ENCODE assay signal across 1 cellular context in genomic region chr9:70411930-70412677, GRCh38.
TF ChIP-seq lines count a peak whose summit lies in the region.

No MANE protein-coding gene starts in this region.

TF ChIP-seq in GM12878, 131 proteins besides CTCF, POLR2A, EP300 and RAD21 (continued from another document and continues in another):
- TF ChIP-seq CUX1 (IDR thresholded peaks at IDR 0.05; ENCODE audit: insufficient replicate concordance, low read depth, low read length) (no peak), USF1 (IDR thresholded peaks at IDR 0.05; ENCODE audit: borderline replicate concordance, extremely low read length, insufficient read depth, low read depth, low read length) (peak; percentile 45), PML (IDR thresholded peaks at IDR 0.05; ENCODE audit: low read length) (no peak), NFIC (IDR thresholded peaks at IDR 0.05; ENCODE audit: low read depth, low read length) (no peak), EED (IDR thresholded peaks at IDR 0.05; ENCODE audit: low read depth) (no peak), GABPA (IDR thresholded peaks at IDR 0.05; ENCODE audit: low read depth) (no peak), E4F1 (IDR thresholded peaks at IDR 0.05; ENCODE audit: borderline replicate concordance, partially characterized antibody) (no peak), RELB (IDR thresholded peaks at IDR 0.05; ENCODE audit: low read depth) (0 out of 2 replicates have a peak, but pooled peaks have one; percentile 39), RBBP5 (conservative IDR thresholded peaks at IDR 0.05) (no peak), ZBED1 (IDR thresholded peaks at IDR 0.05; ENCODE audit: borderline replicate concordance) (no peak), RAD51 (IDR thresholded peaks at IDR 0.05) (peak; percentile 56; the same call in 1 of the 2 replicates), SUZ12 (IDR thresholded peaks at IDR 0.05; ENCODE audit: unreplicated experiment) (no peak), BACH1 (IDR thresholded peaks at IDR 0.05; ENCODE audit: borderline replicate concordance) (no peak), IRF3 (IDR thresholded peaks at IDR 0.05) (no peak), CREM (IDR thresholded peaks at IDR 0.05; ENCODE audit: low read depth) (no peak), RUNX3 (IDR thresholded peaks at IDR 0.05; ENCODE audit: low read length) (peak; percentile 73; the same call in 1 of the 2 replicates), SP1 (IDR thresholded peaks at IDR 0.05; ENCODE audit: low read depth, low read length) (no peak), YBX1 (IDR thresholded peaks at IDR 0.05) (no peak), NBN (IDR thresholded peaks at IDR 0.05) (no peak), EZH2 (IDR thresholded peaks at IDR 0.05; ENCODE audit: borderline replicate concordance, control insufficient read depth, low read depth, low read length) (no peak), HCFC1 (IDR thresholded peaks at IDR 0.05; ENCODE audit: low read length) (no peak), IRF5 (IDR thresholded peaks at IDR 0.05; ENCODE audit: borderline replicate concordance) (no peak), MLLT1 (IDR thresholded peaks at IDR 0.05) (peak; percentile 80), ZNF622 (IDR thresholded peaks at IDR 0.05) (no peak), PAX5 (IDR thresholded peaks at IDR 0.05; ENCODE audit: borderline replicate concordance, low read depth, low read length) (no peak), MEF2B (IDR thresholded peaks at IDR 0.05; ENCODE audit: partially characterized antibody, poor library complexity, severe bottlenecking) (peak; percentile 26), TAF1 (IDR thresholded peaks at IDR 0.05; ENCODE audit: borderline replicate concordance, low read depth, low read length) (no peak), ZNF384 (IDR thresholded peaks at IDR 0.05; ENCODE audit: borderline replicate concordance, low read depth, low read length) (peak; percentile 95), KDM1A (IDR thresholded peaks at IDR 0.05; ENCODE audit: borderline replicate concordance) (no peak), BCL3 (IDR thresholded peaks at IDR 0.05; ENCODE audit: borderline replicate concordance, insufficient read depth, low read depth, low read length, poor library complexity, severe bottlenecking) (no peak), NFYA (IDR thresholded peaks at IDR 0.05; ENCODE audit: borderline replicate concordance, low read depth, low read length) (no peak), CEBPZ (IDR thresholded peaks at IDR 0.05; ENCODE audit: low read depth, low read length) (no peak), ESRRA (IDR thresholded peaks at IDR 0.05; ENCODE audit: low read length) (no peak), IKZF1 (conservative IDR thresholded peaks at IDR 0.05) (no peak), CHD2 (IDR thresholded peaks at IDR 0.05; ENCODE audit: borderline replicate concordance, low read depth, low read length) (no peak), SMAD5 (IDR thresholded peaks at IDR 0.05; ENCODE audit: low read depth) (no peak), RELA (IDR thresholded peaks at IDR 0.05; ENCODE audit: borderline replicate concordance, partially characterized antibody) (no peak), KAT2A (conservative IDR thresholded peaks at IDR 0.05; ENCODE audit: control insufficient read depth, low read depth, low read length) (no peak), HDAC2 (IDR thresholded peaks at IDR 0.05) (no peak), JUNB (IDR thresholded peaks at IDR 0.05) (no peak), YY1 (IDR thresholded peaks at IDR 0.05; ENCODE audit: low read depth, low read length) (no peak), SMARCA5 (IDR thresholded peaks at IDR 0.05) (no peak; the same call in 1 of the 2 replicates), USF2 (IDR thresholded peaks at IDR 0.05; ENCODE audit: borderline replicate concordance, low read depth, low read length) (peak; percentile 32)
